ENCODE assay signal across 8 cellular contexts in the genomic region with DNA sequence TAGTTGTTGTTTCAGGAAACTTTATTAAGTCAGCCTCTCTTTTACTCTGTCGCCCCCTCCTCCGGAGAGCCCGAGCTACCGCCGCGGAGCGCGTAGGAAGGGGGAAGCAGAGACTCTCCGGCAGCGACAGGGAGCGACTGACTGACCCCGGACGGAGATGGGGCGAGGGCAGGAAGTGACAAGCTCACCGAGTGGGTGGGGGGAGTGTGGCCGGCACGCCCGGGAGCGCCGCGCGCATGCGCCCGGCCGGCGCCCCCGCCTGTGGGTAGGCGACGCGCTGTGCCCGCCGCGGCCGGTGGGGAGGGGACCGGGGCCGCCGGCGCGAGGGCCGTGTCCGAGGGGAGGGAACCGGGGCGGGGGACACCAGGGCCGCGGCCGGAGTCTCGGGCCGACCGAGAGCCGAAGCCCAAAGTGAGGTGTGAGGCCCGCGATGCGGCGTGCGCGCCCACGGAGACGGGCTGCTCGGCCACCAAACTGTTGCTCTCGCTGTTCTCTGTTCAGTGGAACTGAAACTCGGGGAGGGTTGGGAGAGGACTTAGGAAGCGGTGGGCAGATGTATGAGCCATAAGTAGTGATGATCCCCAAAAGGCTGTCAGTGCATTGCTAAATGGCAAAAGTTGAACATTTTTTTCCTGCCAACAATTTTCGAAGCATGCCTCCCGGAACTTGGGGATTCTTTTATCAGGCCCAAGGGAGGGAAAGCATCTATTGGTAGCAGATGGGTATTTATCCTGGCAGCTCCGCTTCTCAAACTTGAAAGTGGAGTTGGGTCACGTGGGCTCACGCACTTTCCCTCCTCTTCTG. TPM values are rescaled to one million over a fixed set of nuclear protein-coding genes. Genes with fewer than 3 reads are reported as not detected.
DNase-seq lines count a peak whose midpoint lies in the region; ATAC-seq, FAIRE-seq and TF ChIP-seq lines count a peak whose summit lies in the region.

A gene with protein sequence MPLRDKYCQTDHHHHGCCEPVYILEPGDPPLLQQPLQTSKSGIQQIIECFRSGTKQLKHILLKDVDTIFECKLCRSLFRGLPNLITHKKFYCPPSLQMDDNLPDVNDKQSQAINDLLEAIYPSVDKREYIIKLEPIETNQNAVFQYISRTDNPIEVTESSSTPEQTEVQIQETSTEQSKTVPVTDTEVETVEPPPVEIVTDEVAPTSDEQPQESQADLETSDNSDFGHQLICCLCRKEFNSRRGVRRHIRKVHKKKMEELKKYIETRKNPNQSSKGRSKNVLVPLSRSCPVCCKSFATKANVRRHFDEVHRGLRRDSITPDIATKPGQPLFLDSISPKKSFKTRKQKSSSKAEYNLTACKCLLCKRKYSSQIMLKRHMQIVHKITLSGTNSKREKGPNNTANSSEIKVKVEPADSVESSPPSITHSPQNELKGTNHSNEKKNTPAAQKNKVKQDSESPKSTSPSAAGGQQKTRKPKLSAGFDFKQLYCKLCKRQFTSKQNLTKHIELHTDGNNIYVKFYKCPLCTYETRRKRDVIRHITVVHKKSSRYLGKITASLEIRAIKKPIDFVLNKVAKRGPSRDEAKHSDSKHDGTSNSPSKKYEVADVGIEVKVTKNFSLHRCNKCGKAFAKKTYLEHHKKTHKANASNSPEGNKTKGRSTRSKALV (minus strand): TSS at position 143 of the 804 bp plus-strand sequence. CDS start 1,151 bp downstream, outside the sequence.

- H2BK12ac ChIP-seq in H1 (ENCODE audit: low read depth, low read length), result peak within 1 kb of the TSS; percentile 27; the same call in 1 of the 2 replicates

- H2BK20ac ChIP-seq in H1 (ENCODE audit: low read length), result peak within 1 kb of the TSS; percentile 15; the same call in 1 of the 2 replicates

- no peak for FAIRE-seq in H1 (lab: Jason Lieb, UNC)

- no peak for TF ChIP-seq RAD21 in H1 (IDR thresholded peaks at IDR 0.05 in 1 of 2, conservative IDR thresholded peaks at IDR 0.05 in 1 of 2; ENCODE audit: low read depth in 2 of 2, low read length in 2 of 2)

- POLR2A ChIA-PET in H1 (lab: Charles Lee; ENCODE audit: partially characterized antibody), result interaction anchor here (0.8 to 2.0 kb wide), 4 partner anchors 8 to 193 kb away, joined by 3 to 7 read pairs (median 3); no protein-coding TSS in a partner anchor

- H3K23me2 ChIP-seq in H1 (ENCODE audit: low read depth, low read length), result peaks cover 14% of the 10 kb centered on the region; the same call in 1 of the 2 replicates

- peak; percentile 89 for DNase-seq in COLO668 (lab: John Stamatoyannopoulos, UW; ENCODE audit: unreplicated experiment)
- peak; percentile 98 for DNase-seq in GM20000 (ENCODE audit: low spot score)
- DNase-seq in HT1080 (ENCODE audit: low read depth), result peak; percentile 80
- peak; percentile 48 for DNase-seq in NT2/D1 (ENCODE audit: low read depth, low spot score)
- DNase-seq in activated CD8-positive, alpha-beta memory T cell treated with anti-CD3 and anti-CD28 coated beads, Interleukin-2, amount 10 ng/mL, durations not matched to agents 7 days and 5 days, result peak; percentile 92
- peak; percentile 38 to 80 for DNase-seq in H1 (ENCODE audit: low read depth in 1 of 2, low spot score in 2 of 2)
- peak; percentile 88 for DNase-seq in mesendoderm
- peak; percentile 66 for DNase-seq in stimulated activated CD8-positive, alpha-beta memory T cell treated with anti-CD3 and anti-CD28 coated beads, Interleukin-15, amount 100 ng/mL, for 1 hour (ENCODE audit: low read depth)

- H2BK15ac ChIP-seq in H1 (ENCODE audit: low read length), result no peak within 1 kb of the TSS
- no peak within 1 kb of the TSS for H2BK15ac ChIP-seq in mesendoderm (replicated peaks; ENCODE audit: low read depth)

- H3K79me1 ChIP-seq in H1 (ENCODE audit: low read depth, low read length) (no peaks in the 10 kb centered on the region; the same call in 1 of the 2 replicates), mesendoderm (ENCODE audit: low read length) (no peaks in the 10 kb centered on the region)

- H3K4me3 ChIP-seq in NT2/D1 (ENCODE audit: insufficient read length, low read depth), result peak within 1 kb of the TSS; percentile 79
- peak within 1 kb of the TSS; percentile 59 to 99 (median 73) for H3K4me3 ChIP-seq in H1 (ENCODE audit: extremely low read depth in 1 of 4, insufficient read depth in 2 of 4, low read depth in 3 of 4, low read length in 4 of 4)
- peak within 1 kb of the TSS; percentile 79 for H3K4me3 ChIP-seq in mesendoderm (ENCODE audit: low read length)

- peak within 1 kb of the TSS; percentile 73 for H4K91ac ChIP-seq in H1 (replicated peaks; ENCODE audit: insufficient read length, low read length)

- H3K27me3 ChIP-seq in NT2/D1 (ENCODE audit: insufficient read depth, insufficient read length), result peaks cover 16% of the 10 kb centered on the region
- H3K27me3 ChIP-seq in H1 (replicated peaks in 1 of 4; ENCODE audit: control insufficient read depth in 3 of 4, extremely low read depth in 1 of 4, insufficient read depth in 3 of 4, low read length in 3 of 4), result peaks cover 5 to 33% (median 21%) of the 10 kb centered on the region in 4 experiments
- H3K27me3 ChIP-seq in mesendoderm (ENCODE audit: insufficient read depth, low read length, poor library complexity), result no peaks in the 10 kb centered on the region

- peak within 1 kb of the TSS; percentile 57 for H4K8ac ChIP-seq in H1 (ENCODE audit: extremely low read depth, insufficient read depth, low read length)
- no peak within 1 kb of the TSS for H4K8ac ChIP-seq in mesendoderm (ENCODE audit: low read depth, low read length)

- H3K27ac ChIP-seq in H1 (ENCODE audit: low read depth, low read length) (no peak within 1 kb of the TSS), mesendoderm (ENCODE audit: low read depth, low read length) (peak within 1 kb of the TSS; percentile 57)

- peak within 1 kb of the TSS; percentile 78 for H3K18ac ChIP-seq in H1 (ENCODE audit: extremely low read depth, low read length)
- peak within 1 kb of the TSS; percentile 89 for H3K18ac ChIP-seq in mesendoderm (ENCODE audit: low read length)

- H3K27ac Mint-ChIP-seq in activated CD8-positive, alpha-beta memory T cell treated with anti-CD3 and anti-CD28 coated beads, Interleukin-2, amount 10 ng/mL, durations not matched to agents 7 days and 5 days, result peak within 1 kb of the TSS; percentile 98

- no peak within 1 kb of the TSS for H3K14ac ChIP-seq in H1 (ENCODE audit: insufficient read length)

- H3K9ac ChIP-seq in NT2/D1 (ENCODE audit: insufficient read length, low read depth) (peak within 1 kb of the TSS; percentile 92), H1 (replicated peaks in 1 of 4; ENCODE audit: extremely low read depth in 1 of 4, low read depth in 3 of 4, low read length in 3 of 4) (peak within 1 kb of the TSS in 2 of 4 experiments; percentile 72 to 80; a peak in 4 of 7 replicates), mesendoderm (ENCODE audit: low read length) (peak within 1 kb of the TSS; percentile 79)

- no peak within 1 kb of the TSS for H2BK5ac ChIP-seq in H1 (ENCODE audit: low read depth, low read length)
- H2BK5ac ChIP-seq in mesendoderm (ENCODE audit: low read length), result no peak within 1 kb of the TSS

- WGBS in H1 (ENCODE audit: extremely low coverage in 1 of 2, insufficient coverage in 1 of 2, insufficient read length in 1 of 2, insufficient replicate concordance in 2 of 2, low coverage in 1 of 2, low lambda C conversion rate in 2 of 2, missing lambda C conversion rate in 1 of 2), 2 experiments, result 4% methylated on average over 34 of the region's 67 CpGs; no CpG with 5 or more reads in 1 of the 2 experiments
- WGBS in mesendoderm (ENCODE audit: extremely low coverage, insufficient coverage, low lambda C conversion rate), result no CpG with 5 or more reads among the region's 67 CpGs

- H3K4ac ChIP-seq in H1 (replicated peaks; ENCODE audit: insufficient read length, low read depth, low read length) (peak within 1 kb of the TSS; percentile 78), mesendoderm (ENCODE audit: low read depth, low read length) (no peak within 1 kb of the TSS)

- H3K4me1 Mint-ChIP-seq in activated CD8-positive, alpha-beta memory T cell treated with anti-CD3 and anti-CD28 coated beads, Interleukin-2, amount 10 ng/mL, durations not matched to agents 7 days and 5 days, result peaks cover 54% of the 10 kb centered on the region

- ATAC-seq in activated CD8-positive, alpha-beta memory T cell treated with anti-CD3 and anti-CD28 coated beads, Interleukin-2, amount 10 ng/mL, durations not matched to agents 7 days and 5 days, result peak; percentile 87

- H3K36me3 Mint-ChIP-seq in activated CD8-positive, alpha-beta memory T cell treated with anti-CD3 and anti-CD28 coated beads, Interleukin-2, amount 10 ng/mL, durations not matched to agents 7 days and 5 days, result peaks cover 29% of the 10 kb centered on the region

- no peak within 1 kb of the TSS for H3K56ac ChIP-seq in H1 (replicated peaks; ENCODE audit: insufficient read length, low read depth, low read length)
- H3K56ac ChIP-seq in mesendoderm (ENCODE audit: low read length), result peak within 1 kb of the TSS; percentile 95

- no peak for TF ChIP-seq EP300 in H1 (IDR thresholded peaks at IDR 0.05; ENCODE audit: borderline replicate concordance in 1 of 2, low read depth in 2 of 2, low read length in 2 of 2)

- H3K4me3 Mint-ChIP-seq in activated CD8-positive, alpha-beta memory T cell treated with anti-CD3 and anti-CD28 coated beads, Interleukin-2, amount 10 ng/mL, durations not matched to agents 7 days and 5 days, result peak within 1 kb of the TSS; percentile 87

- H3K23ac ChIP-seq in H1 (ENCODE audit: insufficient read length) (no peak within 1 kb of the TSS), mesendoderm (ENCODE audit: low read length) (peak within 1 kb of the TSS; percentile 45)

- H3K9me3 Mint-ChIP-seq in activated CD8-positive, alpha-beta memory T cell treated with anti-CD3 and anti-CD28 coated beads, Interleukin-2, amount 10 ng/mL, durations not matched to agents 7 days and 5 days (ENCODE audit: low read depth), result no peaks in the 10 kb centered on the region

- no peak for TF ChIP-seq POLR2A in H1 (IDR thresholded peaks at IDR 0.05; ENCODE audit: control extremely low read depth in 1 of 2, low read depth in 2 of 2, low read length in 2 of 2)

- H4K5ac ChIP-seq in H1 (ENCODE audit: insufficient read length, low read depth, low read length), result no peak within 1 kb of the TSS
- no peak within 1 kb of the TSS for H4K5ac ChIP-seq in mesendoderm (ENCODE audit: low read length)

- TF ChIP-seq CTCF in GM20000 (IDR thresholded peaks at IDR 0.05; ENCODE audit: extremely low read depth, missing control alignments) (no peak), H1 (IDR thresholded peaks at IDR 0.05; ENCODE audit: control extremely low read depth in 1 of 3, insufficient read depth in 1 of 3, low read depth in 1 of 3, low read length in 3 of 3) (no peak)

- no peaks in the 10 kb centered on the region for H3K27me3 Mint-ChIP-seq in activated CD8-positive, alpha-beta memory T cell treated with anti-CD3 and anti-CD28 coated beads, Interleukin-2, amount 10 ng/mL, durations not matched to agents 7 days and 5 days

- H3K9me3 ChIP-seq in NT2/D1 (ENCODE audit: insufficient read depth, low read length) (no peaks in the 10 kb centered on the region), H1 (ENCODE audit: insufficient read depth in 2 of 2, low read depth in 1 of 2, low read length in 1 of 2) (no peaks in the 10 kb centered on the region)

- H3K4me2 ChIP-seq in H1 (ENCODE audit: insufficient read depth in 1 of 2, low read depth in 2 of 2, low read length in 2 of 2), result peak within 1 kb of the TSS; percentile 93 to 94
- H3K4me2 ChIP-seq in mesendoderm (ENCODE audit: low read length), result peak within 1 kb of the TSS; percentile 81

- H2BK120ac ChIP-seq in H1 (replicated peaks; ENCODE audit: low read depth, low read length) (no peak within 1 kb of the TSS), mesendoderm (ENCODE audit: low read depth, low read length) (no peak within 1 kb of the TSS)

- H3K36me3 ChIP-seq in NT2/D1 (ENCODE audit: insufficient read depth, insufficient read length, low read length), result peaks cover 12% of the 10 kb centered on the region
- no peaks in the 10 kb centered on the region; a peak in 1 of 8 replicates for H3K36me3 ChIP-seq in H1 (ENCODE audit: control insufficient read depth in 2 of 4, insufficient read depth in 4 of 4, low read length in 3 of 4)
- no peaks in the 10 kb centered on the region for H3K36me3 ChIP-seq in mesendoderm (ENCODE audit: control insufficient read depth, insufficient read depth, low read length)

- H2AK5ac ChIP-seq in H1 (ENCODE audit: low read depth, low read length) (no peak within 1 kb of the TSS), mesendoderm (ENCODE audit: low read length) (no peak within 1 kb of the TSS)

- no peaks in the 10 kb centered on the region for H3K79me2 ChIP-seq in H1 (ENCODE audit: control insufficient read depth in 1 of 2, insufficient read depth in 2 of 2, low read length in 2 of 2)
- no peaks in the 10 kb centered on the region for H3K79me2 ChIP-seq in mesendoderm (ENCODE audit: control insufficient read depth, insufficient read depth, low read length)

- H2AFZ ChIP-seq in H1 (ENCODE audit: low read length), result peak within 1 kb of the TSS; percentile 82

- H4K20me1 ChIP-seq in H1 (replicated peaks in 1 of 2; ENCODE audit: control insufficient read depth in 1 of 2, insufficient read depth in 2 of 2, low read length in 2 of 2), result peaks cover 0 to 3% of the 10 kb centered on the region in 2 experiments

- CTCF ChIA-PET in activated CD8-positive, alpha-beta memory T cell treated with anti-CD3 and anti-CD28 coated beads, Interleukin-2, amount 10 ng/mL, durations not matched to agents 7 days and 5 days (lab: Charles Lee), result interaction anchor here (0.9 to 4.2 kb wide), 6 partner anchors 10 to 55 kb away, joined by 5 to 32 read pairs (median 9); no protein-coding TSS in a partner anchor
- CTCF ChIA-PET in H1 (lab: Charles Lee; ENCODE audit: partially characterized antibody), result interaction anchor here (0.6 to 3.0 kb wide), 5 partner anchors 10 to 190 kb away, joined by 3 to 12 read pairs (median 3); no protein-coding TSS in a partner anchor

- no peaks in the 10 kb centered on the region for H3K4me1 ChIP-seq in NT2/D1 (ENCODE audit: insufficient read depth, insufficient read length)
- H3K4me1 ChIP-seq in H1 (replicated peaks in 1 of 4; ENCODE audit: control insufficient read depth in 3 of 4, insufficient read depth in 4 of 4, low read length in 3 of 4), result peaks cover 0 to 4% (median 0%) of the 10 kb centered on the region in 4 experiments; a peak in 2 of 7 replicates
- H3K4me1 ChIP-seq in mesendoderm (ENCODE audit: control insufficient read depth, low read depth, low read length), result no peaks in the 10 kb centered on the region

RNA-seq across cellular contexts. Expression of the gene that starts here (rescaled TPM):
- 12.8 and 24.9 TPM in 2 replicates for total RNA-seq in HT1080 (2014; rRNA removed; shearing (Covaris generic))
- 17.4 and 24.2 TPM in 2 replicates for polyA plus RNA-seq in HT1080 (2015; cell fraction: cytosol; rRNA removed)
- polyA plus RNA-seq in HT1080 (2015; cell fraction: nucleus; rRNA removed), result 43.7 and 48.6 TPM in 2 replicates
- total RNA-seq in activated CD8-positive, alpha-beta memory T cell treated with anti-CD3 and anti-CD28 coated beads, Interleukin-2, amount 10 ng/mL, durations not matched to agents 7 days and 5 days, result 10 to 100 TPM; 39.7 to 40.6 TPM
- 5.5 and 6.5 TPM in 2 replicates for total RNA-seq in H1 (2021; fragmentation: NEBNext Ultra II Directional; extraction: Animal tissue kit (Norgen Biotek cat#: 25700))
- 1.0 and 1.4 TPM in 2 replicates for polyA plus RNA-seq in H1 (2011; rRNA removed)
- 0.90 TPM for polyA plus RNA-seq in H1 (2011; cell fraction: cytosol; rRNA removed)
- 1.7 TPM for polyA plus RNA-seq in H1 (2011; cell fraction: nucleus; rRNA removed)
- polyA plus RNA-seq in H1 (2012, experiment 1 of 2), result 0.97 to 2.6 TPM (median 1.7 TPM) in 4 replicates
- 0.13 TPM for polyA plus RNA-seq in H1 (2012, experiment 2 of 2)
- polyA plus RNA-seq in H1 (2013, experiment 1 of 2), result 7.3 TPM
- polyA plus RNA-seq in H1 (2013, experiment 2 of 2), result 6.3 TPM
- 2.2 and 5.4 TPM in 2 replicates for polyA minus RNA-seq in H1 (2011; rRNA and poly(A)+ RNA removed)
- polyA minus RNA-seq in H1 (2011; cell fraction: cytosol; rRNA and poly(A)+ RNA removed), result 2.8 TPM
- 14.9 TPM for polyA minus RNA-seq in H1 (2011; cell fraction: nucleus; rRNA and poly(A)+ RNA removed)
- polyA plus RNA-seq in mesendoderm (2013, experiment 1 of 2), result 7.3 TPM
- polyA plus RNA-seq in mesendoderm (2013, experiment 2 of 2), result 7.9 TPM

Comparison
In these comparisons a context has a peak if more than half of its experiments do, and no peak if none do; other contexts are left out.
1. DNase-seq: peak in every context shown above with its lines; median percentile 98 in GM20000; 92 in activated CD8-positive, alpha-beta memory T cell treated with anti-CD3 and anti-CD28 coated beads, Interleukin-2, amount 10 ng/mL, durations not matched to agents 7 days and 5 days; 89 in COLO668; 88 in mesendoderm; 80 in HT1080; 66 in stimulated activated CD8-positive, alpha-beta memory T cell treated with anti-CD3 and anti-CD28 coated beads, Interleukin-15, amount 100 ng/mL, for 1 hour; 59 in H1; 48 in NT2/D1.